ENCODE assay signal across 13 cellular contexts in genomic region chr3:15324335-15324734, GRCh38.
A peak's percentile ranks its signal among the peaks of the same experiment; 100 is the strongest.
DNase-seq lines count a peak whose midpoint lies in the region; ATAC-seq and TF ChIP-seq lines count a peak whose summit lies in the region.
"Had no signal": no experiment of that assay in that cellular context is flagged by ENCODE, and none has a peak within 500 bp of the region (broad histone marks: within the 10 kb centered on the region; RNA-seq: fewer than 3 reads in every experiment).

No MANE protein-coding gene starts in this region.

- H3K9me3 Mint-ChIP-seq in stimulated activated naive B cell treated with anti-CD40 and anti-IgM and Interleukin-4, amounts not matched to agents 10 μg/mL and 1 μg/mL and 100 μg/mL, for 72 hours, result no peaks in the 10 kb centered on the region
- H3K9me3 Mint-ChIP-seq: activated T-cell treated with anti-CD3 and anti-CD28 coated beads, Interleukin-2, amount 50 U/mL, for 24 hours had no signal

- in situ Hi-C loops in GM13977 (cut with MboI; ENCODE audit: low pct_unique_long_range_greater_than_20kb, low sequenced_read_pairs, unreplicated experiment), result no loop called here

- H3K36me3 Mint-ChIP-seq in stimulated activated naive B cell treated with anti-CD40 and anti-IgM and Interleukin-4, amounts not matched to agents 10 μg/mL and 1 μg/mL and 100 μg/mL, for 72 hours, result peaks cover 8 to 20% of the 10 kb centered on the region in 2 donors

- H3K27me3 Mint-ChIP-seq in stimulated activated naive B cell treated with anti-CD40 and anti-IgM and Interleukin-4, amounts not matched to agents 10 μg/mL and 1 μg/mL and 100 μg/mL, for 72 hours, result no peaks in the 10 kb centered on the region
- H3K27me3 Mint-ChIP-seq: activated T-cell treated with anti-CD3 and anti-CD28 coated beads, Interleukin-2, amount 50 U/mL, for 24 hours had no signal

- TF ChIP-seq CTCF in GM13977 (IDR thresholded peaks at IDR 0.05; ENCODE audit: extremely low read depth, insufficient read depth, missing control alignments), result no peak

- no peak overlapping the region for H3K4me3 Mint-ChIP-seq in stimulated activated naive B cell treated with anti-CD40 and anti-IgM and Interleukin-4, amounts not matched to agents 10 μg/mL and 1 μg/mL and 100 μg/mL, for 72 hours
- H3K4me3 Mint-ChIP-seq: activated T-cell treated with anti-CD3 and anti-CD28 coated beads, Interleukin-2, amount 50 U/mL, for 24 hours had no signal

- H3K4me1 Mint-ChIP-seq in stimulated activated naive B cell treated with anti-CD40 and anti-IgM and Interleukin-4, amounts not matched to agents 10 μg/mL and 1 μg/mL and 100 μg/mL, for 72 hours, result peaks cover 53 to 85% of the 10 kb centered on the region in 2 donors

- H3K9me3 ChIP-seq in KOPT-K1 (ENCODE audit: insufficient read depth, low read length, poor library complexity, severe bottlenecking), result no peaks in the 10 kb centered on the region

- H3K36me3 ChIP-seq in KOPT-K1 (ENCODE audit: insufficient read depth, low read length), result no peaks in the 10 kb centered on the region

- DNase-seq in cerebellar cortex (ENCODE audit: low spot score) (peak; percentile 84), kidney glomerular epithelial cell (lab: John Stamatoyannopoulos, UW) (peak; percentile 17), GM13977 (ENCODE audit: low spot score) (no peak), SIG-M5 treated with dmso at 0.1 percent for 504 hours (lab: John Stamatoyannopoulos, UW; ENCODE audit: unreplicated experiment) (no peak)
- DNase-seq in stimulated activated naive B cell treated with anti-CD40 and anti-IgM and Interleukin-4, amounts not matched to agents 10 μg/mL and 1 μg/mL and 100 μg/mL, for 72 hours, result no peak
- DNase-seq: activated T-cell treated with anti-CD3 and anti-CD28 coated beads, Interleukin-2, amount 50 U/mL, for 24 hours; COR-L47; NCI-H2029; stimulated activated CD4-positive, alpha-beta T cell treated with anti-CD3 and anti-CD28 coated beads, Interleukin-15, amount 100 ng/mL, for 24 hours had no signal

- peak overlapping the region; percentile 85 for H3K27ac Mint-ChIP-seq in stimulated activated naive B cell treated with anti-CD40 and anti-IgM and Interleukin-4, amounts not matched to agents 10 μg/mL and 1 μg/mL and 100 μg/mL, for 72 hours
- H3K27ac Mint-ChIP-seq: activated T-cell treated with anti-CD3 and anti-CD28 coated beads, Interleukin-2, amount 50 U/mL, for 24 hours had no signal

- peak overlapping the region; percentile 22 for H3K27ac ChIP-seq in KOPT-K1 (ENCODE audit: low read depth, low read length, poor library complexity, severe bottlenecking)

- no peak for ATAC-seq in stimulated activated naive B cell treated with anti-CD40 and anti-IgM and Interleukin-4, amounts not matched to agents 10 μg/mL and 1 μg/mL and 100 μg/mL, for 72 hours (replicated peaks)
- ATAC-seq in GM21619 (IDR thresholded peaks at IDR 0.05; ENCODE audit: unreplicated experiment) (no peak), HG03025 (IDR thresholded peaks at IDR 0.05; ENCODE audit: low FRiP score, unreplicated experiment) (no peak)
- ATAC-seq: GM12878 had no signal

Comparison
In these comparisons a context has a peak if more than half of its experiments do, and no peak if none do; other contexts are left out.
1. DNase-seq: peak in cerebellar cortex (single experiment) and kidney glomerular epithelial cell (single experiment); none in stimulated activated naive B cell treated with anti-CD40 and anti-IgM and Interleukin-4, amounts not matched to agents 10 μg/mL and 1 μg/mL and 100 μg/mL, for 72 hours (single experiment), GM13977 (single experiment) and SIG-M5 treated with dmso at 0.1 percent for 504 hours (single experiment).